ENCODE assay signal across 1 cellular context in genomic region chr2:128317186-128317897, GRCh38.
A peak's percentile ranks its signal among the peaks of the same experiment; 100 is the strongest.
TF ChIP-seq lines count a peak whose summit lies in the region.

No MANE protein-coding gene starts in this region.

TF ChIP-seq in HepG2, 621 proteins besides CTCF, POLR2A, EP300 and RAD21 (continued from another document and continues in another):
- no peak for TF ChIP-seq MLLT10 (CRISPR knock-in tag; IDR thresholded peaks at IDR 0.05)
- TF ChIP-seq ZNF790 (CRISPR knock-in tag; IDR thresholded peaks at IDR 0.05; ENCODE audit: borderline replicate concordance) = no peak
- peak; percentile 74 for TF ChIP-seq PHF8 (CRISPR knock-in tag; IDR thresholded peaks at IDR 0.05)
- no peak for TF ChIP-seq SIN3B (IDR thresholded peaks at IDR 0.05; ENCODE audit: low read length)
- TF ChIP-seq ZBTB1 (CRISPR knock-in tag; IDR thresholded peaks at IDR 0.05; ENCODE audit: borderline replicate concordance) = no peak
- TF ChIP-seq RXRA (CRISPR knock-in tag; IDR thresholded peaks at IDR 0.05) = peak; percentile 36; the same call in 1 of the 2 replicates
- no peak for TF ChIP-seq FOXC1 (CRISPR knock-in tag; IDR thresholded peaks at IDR 0.05; ENCODE audit: borderline replicate concordance)
- no peak for TF ChIP-seq ZFP1 (CRISPR knock-in tag; IDR thresholded peaks at IDR 0.05)
- no peak for TF ChIP-seq U2AF1 (optimal IDR thresholded peaks at IDR 0.05; ENCODE audit: low read depth, low read length)
- no peak; the same call in 1 of the 2 replicates for TF ChIP-seq NR2C2 (CRISPR knock-in tag; IDR thresholded peaks at IDR 0.05; ENCODE audit: borderline replicate concordance)
- no peak for TF ChIP-seq GFI1 (CRISPR knock-in tag; IDR thresholded peaks at IDR 0.05; ENCODE audit: borderline replicate concordance)
- TF ChIP-seq HDAC6 (IDR thresholded peaks at IDR 0.05; ENCODE audit: low read depth, low read length) = no peak
- no peak for TF ChIP-seq GPN1 (CRISPR knock-in tag; IDR thresholded peaks at IDR 0.05; ENCODE audit: borderline replicate concordance)
- no peak for TF ChIP-seq ZNF260 (CRISPR knock-in tag; IDR thresholded peaks at IDR 0.05; ENCODE audit: borderline replicate concordance, low read depth)
- TF ChIP-seq IKZF4 (CRISPR knock-in tag; IDR thresholded peaks at IDR 0.05; ENCODE audit: borderline replicate concordance, low read depth, not compliant biosample characterization) = no peak
- TF ChIP-seq, protein P1, sequence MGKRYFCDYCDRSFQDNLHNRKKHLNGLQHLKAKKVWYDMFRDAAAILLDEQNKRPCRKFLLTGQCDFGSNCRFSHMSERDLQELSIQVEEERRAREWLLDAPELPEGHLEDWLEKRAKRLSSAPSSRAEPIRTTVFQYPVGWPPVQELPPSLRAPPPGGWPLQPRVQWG (CRISPR knock-in tag; IDR thresholded peaks at IDR 0.05; ENCODE audit: borderline replicate concordance, low read depth) = no peak
- TF ChIP-seq, protein P2, sequence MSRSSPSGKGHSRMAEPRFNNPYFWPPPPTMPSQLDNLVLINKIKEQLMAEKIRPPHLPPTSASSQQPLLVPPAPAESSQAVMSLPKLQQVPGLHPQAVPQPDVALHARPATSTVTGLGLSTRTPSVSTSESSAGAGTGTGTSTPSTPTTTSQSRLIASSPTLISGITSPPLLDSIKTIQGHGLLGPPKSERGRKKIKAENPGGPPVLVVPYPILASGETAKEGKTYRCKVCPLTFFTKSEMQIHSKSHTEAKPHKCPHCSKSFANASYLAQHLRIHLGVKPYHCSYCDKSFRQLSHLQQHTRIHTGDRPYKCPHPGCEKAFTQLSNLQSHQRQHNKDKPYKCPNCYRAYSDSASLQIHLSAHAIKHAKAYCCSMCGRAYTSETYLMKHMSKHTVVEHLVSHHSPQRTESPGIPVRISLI (CRISPR knock-in tag; IDR thresholded peaks at IDR 0.05; ENCODE audit: borderline replicate concordance) = no peak
- TF ChIP-seq HCFC1 (IDR thresholded peaks at IDR 0.05; ENCODE audit: low read depth, low read length) = no peak
- no peak for TF ChIP-seq CBX1 (IDR thresholded peaks at IDR 0.05; ENCODE audit: low read depth)
- no peak for TF ChIP-seq HNRNPUL1 (IDR thresholded peaks at IDR 0.05; ENCODE audit: low read depth, low read length)
- TF ChIP-seq ZNF530 (CRISPR knock-in tag; IDR thresholded peaks at IDR 0.05; ENCODE audit: low read depth) = no peak
- TF ChIP-seq ZNF574 (CRISPR knock-in tag; IDR thresholded peaks at IDR 0.05) = no peak
- no peak for TF ChIP-seq CCAR2 (optimal IDR thresholded peaks at IDR 0.05; ENCODE audit: low read depth, low read length)
- no peak for TF ChIP-seq ZNF18 (CRISPR knock-in tag; IDR thresholded peaks at IDR 0.05; ENCODE audit: insufficient replicate concordance)
- TF ChIP-seq ZNF121 (CRISPR knock-in tag; IDR thresholded peaks at IDR 0.05) = peak; percentile 71; the same call in 1 of the 2 replicates
- TF ChIP-seq, protein P3, sequence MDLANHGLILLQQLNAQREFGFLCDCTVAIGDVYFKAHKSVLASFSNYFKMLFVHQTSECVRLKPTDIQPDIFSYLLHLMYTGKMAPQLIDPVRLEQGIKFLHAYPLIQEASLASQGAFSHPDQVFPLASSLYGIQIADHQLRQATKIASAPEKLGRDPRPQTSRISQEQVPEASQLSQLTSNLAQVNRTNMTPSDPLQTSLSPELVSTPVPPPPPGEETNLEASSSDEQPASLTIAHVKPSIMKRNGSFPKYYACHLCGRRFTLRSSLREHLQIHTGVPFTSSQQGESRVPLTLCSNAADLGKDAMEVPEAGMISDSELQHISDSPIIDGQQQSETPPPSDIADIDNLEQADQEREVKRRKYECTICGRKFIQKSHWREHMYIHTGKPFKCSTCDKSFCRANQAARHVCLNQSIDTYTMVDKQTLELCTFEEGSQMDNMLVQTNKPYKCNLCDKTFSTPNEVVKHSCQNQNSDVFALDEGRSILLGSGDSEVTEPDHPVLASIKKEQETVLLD (CRISPR knock-in tag; IDR thresholded peaks at IDR 0.05; ENCODE audit: low read depth) = no peak
- no peak for TF ChIP-seq STAT6 (CRISPR knock-in tag; IDR thresholded peaks at IDR 0.05; ENCODE audit: borderline replicate concordance)
- TF ChIP-seq PHF21A (CRISPR knock-in tag; IDR thresholded peaks at IDR 0.05) = 0 out of 2 replicates have a peak, but pooled peaks have one; percentile 44
- TF ChIP-seq TRIM22 (IDR thresholded peaks at IDR 0.05) = no peak
- TF ChIP-seq XRCC5 (optimal IDR thresholded peaks at IDR 0.05; ENCODE audit: low read length) = no peak
- TF ChIP-seq JARID2 (CRISPR knock-in tag; IDR thresholded peaks at IDR 0.05; ENCODE audit: insufficient replicate concordance) = no peak
- TF ChIP-seq ATRX (CRISPR knock-in tag; IDR thresholded peaks at IDR 0.05; ENCODE audit: borderline replicate concordance) = no peak
- TF ChIP-seq ZNF569 (CRISPR knock-in tag; IDR thresholded peaks at IDR 0.05; ENCODE audit: borderline replicate concordance) = 0 out of 2 replicates have a peak, but pooled peaks have one; percentile 63
- no peak; the same call in 1 of the 2 replicates for TF ChIP-seq THAP9 (CRISPR knock-in tag; IDR thresholded peaks at IDR 0.05; ENCODE audit: borderline replicate concordance)
- no peak for TF ChIP-seq ZSCAN30 (CRISPR knock-in tag; IDR thresholded peaks at IDR 0.05)
- no peak for TF ChIP-seq HNRNPH1 (optimal IDR thresholded peaks at IDR 0.05; ENCODE audit: low read depth, low read length)
- TF ChIP-seq, protein P4, sequence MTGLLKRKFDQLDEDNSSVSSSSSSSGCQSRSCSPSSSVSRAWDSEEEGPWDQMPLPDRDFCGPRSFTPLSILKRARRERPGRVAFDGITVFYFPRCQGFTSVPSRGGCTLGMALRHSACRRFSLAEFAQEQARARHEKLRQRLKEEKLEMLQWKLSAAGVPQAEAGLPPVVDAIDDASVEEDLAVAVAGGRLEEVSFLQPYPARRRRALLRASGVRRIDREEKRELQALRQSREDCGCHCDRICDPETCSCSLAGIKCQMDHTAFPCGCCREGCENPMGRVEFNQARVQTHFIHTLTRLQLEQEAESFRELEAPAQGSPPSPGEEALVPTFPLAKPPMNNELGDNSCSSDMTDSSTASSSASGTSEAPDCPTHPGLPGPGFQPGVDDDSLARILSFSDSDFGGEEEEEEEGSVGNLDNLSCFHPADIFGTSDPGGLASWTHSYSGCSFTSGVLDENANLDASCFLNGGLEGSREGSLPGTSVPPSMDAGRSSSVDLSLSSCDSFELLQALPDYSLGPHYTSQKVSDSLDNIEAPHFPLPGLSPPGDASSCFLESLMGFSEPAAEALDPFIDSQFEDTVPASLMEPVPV (CRISPR knock-in tag; IDR thresholded peaks at IDR 0.05) = peak; percentile 47; the same call in 1 of the 2 replicates
- TF ChIP-seq ZFP36L2 (CRISPR knock-in tag; IDR thresholded peaks at IDR 0.05) = no peak
- TF ChIP-seq MEIS1 (CRISPR knock-in tag; IDR thresholded peaks at IDR 0.05; ENCODE audit: borderline replicate concordance) = peak; percentile 77; the same call in 1 of the 2 replicates
- TF ChIP-seq ARNT2 (CRISPR knock-in tag; IDR thresholded peaks at IDR 0.05; ENCODE audit: low read depth) = no peak
- TF ChIP-seq GTF2F1 (IDR thresholded peaks at IDR 0.05; ENCODE audit: low read length) = no peak
- TF ChIP-seq DMAP1 (CRISPR knock-in tag; IDR thresholded peaks at IDR 0.05) = peak; percentile 37; the same call in 1 of the 2 replicates
- no peak for TF ChIP-seq KLF12 (CRISPR knock-in tag; IDR thresholded peaks at IDR 0.05; ENCODE audit: borderline replicate concordance)
- no peak for TF ChIP-seq FOXO4 (CRISPR knock-in tag; conservative IDR thresholded peaks at IDR 0.05)
- no peak for TF ChIP-seq MED8 (CRISPR knock-in tag; IDR thresholded peaks at IDR 0.05; ENCODE audit: insufficient replicate concordance)
- TF ChIP-seq SPEN (CRISPR knock-in tag; IDR thresholded peaks at IDR 0.05; ENCODE audit: low read depth) = no peak
- 0 out of 2 replicates have a peak, but pooled peaks have one; percentile 29 for TF ChIP-seq ZNF570 (CRISPR knock-in tag; IDR thresholded peaks at IDR 0.05; ENCODE audit: borderline replicate concordance)
- TF ChIP-seq ZNF556 (CRISPR knock-in tag; IDR thresholded peaks at IDR 0.05; ENCODE audit: borderline replicate concordance) = peak; percentile 87; the same call in 1 of the 2 replicates
- 0 out of 2 replicates have a peak, but pooled peaks have one; percentile 74 for TF ChIP-seq ZNF737 (CRISPR knock-in tag; IDR thresholded peaks at IDR 0.05; ENCODE audit: borderline replicate concordance)
